In the genomic region with DNA sequence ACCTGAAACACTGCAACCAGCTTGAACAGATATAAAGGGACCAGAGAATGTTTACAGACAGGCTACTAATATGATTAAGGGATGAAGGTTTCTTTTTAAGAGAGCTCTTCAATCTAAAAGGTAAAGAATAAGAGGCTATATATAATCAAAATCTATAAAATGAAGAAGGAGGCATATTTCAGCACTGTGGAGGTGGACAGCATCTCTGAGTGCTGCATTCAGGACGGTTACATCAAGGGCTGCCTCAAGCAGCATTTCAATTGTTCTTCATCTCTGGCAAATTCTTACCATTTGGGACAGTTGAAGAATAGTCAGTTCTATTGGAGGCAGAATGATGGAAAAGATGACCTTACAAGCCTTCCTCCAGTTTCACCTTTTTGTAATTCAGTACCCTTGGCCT, we compare ENCODE assay signal across 20 cellular contexts.
DNase-seq lines count a peak whose midpoint lies in the region; ATAC-seq and TF ChIP-seq lines count a peak whose summit lies in the region.
"Had no signal": no experiment of that assay in that cellular context is flagged by ENCODE, and none has a peak within 500 bp of the region (broad histone marks: within the 10 kb centered on the region; RNA-seq: fewer than 3 reads in every experiment).

No MANE protein-coding gene starts in this region.

- H3K27ac ChIP-seq in foreskin keratinocyte, result no peak overlapping the region
- H3K27ac ChIP-seq: VCaP had no signal

- no peaks in the 10 kb centered on the region for H3K27me3 ChIP-seq in foreskin keratinocyte

- in situ Hi-C loops in ACHN (cut with HindIII; ENCODE audit: low pct_ligation_motif_present, low pct_unique_long_range_greater_than_20kb, low sequenced_read_pairs), result no loop called here

- no peak for TF ChIP-seq CTCF in foreskin keratinocyte (conservative IDR thresholded peaks at IDR 0.05)

- no peak for TF ChIP-seq RAD21 in Ishikawa (IDR thresholded peaks at IDR 0.05; ENCODE audit: low read depth)

- no peak for TF ChIP-seq EP300 in Ishikawa (IDR thresholded peaks at IDR 0.05; ENCODE audit: borderline replicate concordance)

- no peaks in the 10 kb centered on the region for H3K4me1 ChIP-seq in foreskin keratinocyte

- DNase-seq in ACHN (peak; percentile 5), astrocyte of the hippocampus (ENCODE audit: low read depth, low spot score) (peak; percentile 52), foreskin keratinocyte (no peak), NCI-H526 (lab: John Stamatoyannopoulos, UW) (no peak), NCI-H2081 treated with DMSO at 0.1 percent for 48 hours (lab: John Stamatoyannopoulos, UW) (no peak), amygdala (lab: John Stamatoyannopoulos, UW) (no peak)
- DNase-seq: activated CD4-positive, alpha-beta T cell treated with anti-CD3 and anti-CD28 coated beads, Interleukin-2, amount 50 U/mL, for 48 hours; activated naive CD8-positive, alpha-beta T cell treated with anti-CD3 and anti-CD28 coated beads for 36 hours; activated T-cell treated with anti-CD3 and anti-CD28 coated beads, Interleukin-2, amount 50 U/mL, for 4 hours; H9; head of caudate nucleus; NCI-H1092; nucleus accumbens; right cardiac atrium; RPMI8226; stimulated activated CD4-positive, alpha-beta T cell treated with anti-CD3 and anti-CD28 coated beads, Interleukin-2, amount 100 ng/mL, for 24 hours; SW 1271 had no signal

- peak; percentile 37 for ATAC-seq in foreskin keratinocyte
- ATAC-seq in HG02852 (IDR thresholded peaks at IDR 0.05; ENCODE audit: unreplicated experiment), result no peak
- ATAC-seq: activated T-cell treated with anti-CD3 and anti-CD28 coated beads, Interleukin-2, amount 50 U/mL, for 4 hours; right cardiac atrium had no signal

TF ChIP-seq in Ishikawa, 13 proteins besides CTCF, POLR2A, EP300 and RAD21:
- TF ChIP-seq FOXM1 (IDR thresholded peaks at IDR 0.05; ENCODE audit: borderline replicate concordance, low read depth), result no peak
- TF ChIP-seq, protein P1, sequence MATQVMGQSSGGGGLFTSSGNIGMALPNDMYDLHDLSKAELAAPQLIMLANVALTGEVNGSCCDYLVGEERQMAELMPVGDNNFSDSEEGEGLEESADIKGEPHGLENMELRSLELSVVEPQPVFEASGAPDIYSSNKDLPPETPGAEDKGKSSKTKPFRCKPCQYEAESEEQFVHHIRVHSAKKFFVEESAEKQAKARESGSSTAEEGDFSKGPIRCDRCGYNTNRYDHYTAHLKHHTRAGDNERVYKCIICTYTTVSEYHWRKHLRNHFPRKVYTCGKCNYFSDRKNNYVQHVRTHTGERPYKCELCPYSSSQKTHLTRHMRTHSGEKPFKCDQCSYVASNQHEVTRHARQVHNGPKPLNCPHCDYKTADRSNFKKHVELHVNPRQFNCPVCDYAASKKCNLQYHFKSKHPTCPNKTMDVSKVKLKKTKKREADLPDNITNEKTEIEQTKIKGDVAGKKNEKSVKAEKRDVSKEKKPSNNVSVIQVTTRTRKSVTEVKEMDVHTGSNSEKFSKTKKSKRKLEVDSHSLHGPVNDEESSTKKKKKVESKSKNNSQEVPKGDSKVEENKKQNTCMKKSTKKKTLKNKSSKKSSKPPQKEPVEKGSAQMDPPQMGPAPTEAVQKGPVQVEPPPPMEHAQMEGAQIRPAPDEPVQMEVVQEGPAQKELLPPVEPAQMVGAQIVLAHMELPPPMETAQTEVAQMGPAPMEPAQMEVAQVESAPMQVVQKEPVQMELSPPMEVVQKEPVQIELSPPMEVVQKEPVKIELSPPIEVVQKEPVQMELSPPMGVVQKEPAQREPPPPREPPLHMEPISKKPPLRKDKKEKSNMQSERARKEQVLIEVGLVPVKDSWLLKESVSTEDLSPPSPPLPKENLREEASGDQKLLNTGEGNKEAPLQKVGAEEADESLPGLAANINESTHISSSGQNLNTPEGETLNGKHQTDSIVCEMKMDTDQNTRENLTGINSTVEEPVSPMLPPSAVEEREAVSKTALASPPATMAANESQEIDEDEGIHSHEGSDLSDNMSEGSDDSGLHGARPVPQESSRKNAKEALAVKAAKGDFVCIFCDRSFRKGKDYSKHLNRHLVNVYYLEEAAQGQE (IDR thresholded peaks at IDR 0.05; ENCODE audit: low read depth), result peak; percentile 92
- no peak for TF ChIP-seq CREB1 (IDR thresholded peaks at IDR 0.05; ENCODE audit: low read depth)
- TF ChIP-seq YY1 (IDR thresholded peaks at IDR 0.05; ENCODE audit: low read depth), result no peak

Comparison
In these comparisons a context has a peak if more than half of its experiments do, and no peak if none do; other contexts are left out.
1. DNase-seq: peak in ACHN (single experiment) and astrocyte of the hippocampus (single experiment); none in foreskin keratinocyte (0 of 2), NCI-H526 (0 of 2), NCI-H2081 treated with DMSO at 0.1 percent for 48 hours (single experiment) and amygdala (0 of 56).